Comparison of ENCODE assay signal across 8 cellular contexts in genomic region chr15:63157891-63158431, GRCh38. TPM values are rescaled to one million over a fixed set of nuclear protein-coding genes. Genes with fewer than 3 reads are reported as not detected.
DNase-seq lines count a peak whose midpoint lies in the region; ATAC-seq and TF ChIP-seq lines count a peak whose summit lies in the region.

No MANE protein-coding gene starts in this region.

- H3K4me2 ChIP-seq in Karpas-422 (ENCODE audit: low read depth, low read length, poor library complexity, severe bottlenecking) = peak overlapping the region; percentile 77

- no peaks in the 10 kb centered on the region for H3K9me3 ChIP-seq in Karpas-422 (ENCODE audit: low read length)

- CTCF ChIA-PET in activated CD8-positive, alpha-beta T cell treated with anti-CD3 and anti-CD28 coated beads for 36 hours (lab: Charles Lee) = interaction anchor here (0.9 to 1.1 kb wide), 3 partner anchors 34 to 120 kb away, joined by 3 to 5 read pairs (median 4); no protein-coding TSS in a partner anchor

- H3K36me3 Mint-ChIP-seq in activated CD8-positive, alpha-beta T cell treated with anti-CD3 and anti-CD28 coated beads for 36 hours (ENCODE audit: low read depth) = peaks cover 22% of the 10 kb centered on the region
- peaks cover 0 to 16% (median 0%) of the 10 kb centered on the region in 3 donors for H3K36me3 Mint-ChIP-seq in naive thymus-derived CD8-positive, alpha-beta T cell

- peak overlapping the region; percentile 91 for H3K9ac ChIP-seq in Karpas-422 (ENCODE audit: low read length)

- H3K27me3 ChIP-seq in Karpas-422 (ENCODE audit: low read length) = no peaks in the 10 kb centered on the region

- H3K4me3 ChIP-seq in Karpas-422 (ENCODE audit: low read length) (peak overlapping the region; percentile 98), fibroblast of pulmonary artery (replicated peaks; ENCODE audit: low read depth, low read length) (peak overlapping the region; percentile 94)

- ATAC-seq in GM21381 (IDR thresholded peaks at IDR 0.05; ENCODE audit: unreplicated experiment) = peak; percentile 8
- ATAC-seq in activated CD8-positive, alpha-beta T cell treated with anti-CD3 and anti-CD28 coated beads for 36 hours = peak; percentile 48
- peak; percentile 24 to 43 for ATAC-seq in naive thymus-derived CD8-positive, alpha-beta T cell

- no peak for TF ChIP-seq CTCF in activated CD8-positive, alpha-beta T cell treated with anti-CD3 and anti-CD28 coated beads for 36 hours (IDR thresholded peaks at IDR 0.05)
- peak; percentile 31 for TF ChIP-seq CTCF in fibroblast of pulmonary artery (IDR thresholded peaks at IDR 0.05; ENCODE audit: low read length, missing control alignments)

- POLR2A ChIA-PET in activated CD8-positive, alpha-beta T cell treated with anti-CD3 and anti-CD28 coated beads for 36 hours (lab: Charles Lee) = interaction anchor here (1.1 to 2.0 kb wide), 11 partner anchors 10 to 106 kb away, joined by 3 to 20 read pairs (median 4); no protein-coding TSS in a partner anchor
- POLR2A ChIA-PET in naive thymus-derived CD8-positive, alpha-beta T cell (lab: Charles Lee) = interaction anchor here (0.6 to 3.1 kb wide), 17 partner anchors 8 to 443 kb away, joined by 3 to 56 read pairs (median 3); partner anchors contain the start of genes APH1B, LACTB and RAB8B

- peaks cover 20% of the 10 kb centered on the region for H3K79me2 ChIP-seq in Karpas-422 (ENCODE audit: low read length)

- H3K4me1 Mint-ChIP-seq in activated CD8-positive, alpha-beta T cell treated with anti-CD3 and anti-CD28 coated beads for 36 hours (ENCODE audit: low read depth) = peaks cover 17% of the 10 kb centered on the region
- peaks cover 3 to 30% (median 20%) of the 10 kb centered on the region in 4 donors for H3K4me1 Mint-ChIP-seq in naive thymus-derived CD8-positive, alpha-beta T cell

- H3K4me3 Mint-ChIP-seq in activated CD8-positive, alpha-beta T cell treated with anti-CD3 and anti-CD28 coated beads for 36 hours = peak overlapping the region; percentile 98
- H3K4me3 Mint-ChIP-seq in naive thymus-derived CD8-positive, alpha-beta T cell = peak overlapping the region; percentile 76 to 100 (median 89)

- H2AFZ ChIP-seq in Karpas-422 (ENCODE audit: low read length) = peak overlapping the region; percentile 77

- H3K4me1 ChIP-seq in Karpas-422 (ENCODE audit: low read length) = peaks cover 17% of the 10 kb centered on the region

- no peaks in the 10 kb centered on the region for H4K20me1 ChIP-seq in Karpas-422 (ENCODE audit: insufficient read depth, low read depth, low read length)

- 0 out of 2 replicates have a peak, but pooled peaks cover 7% of the 10 kb centered on the region for H3K36me3 ChIP-seq in Karpas-422 (ENCODE audit: insufficient read depth, low read length)

- no peak overlapping the region for H3K27ac ChIP-seq in Karpas-422 (ENCODE audit: low read length)

- intact Hi-C loops in activated CD8-positive, alpha-beta T cell treated with anti-CD3 and anti-CD28 coated beads for 36 hours (cut with micrococcal nuclease) = loop anchor here (5.0 to 10.0 kb wide), 3 partner anchors 34 to 117 kb away; partner anchors contain the start of gene APH1B

- DNase-seq in DMS 273 (lab: John Stamatoyannopoulos, UW; ENCODE audit: unreplicated experiment) (peak; percentile 58), DMS 273 treated with DMSO at 0.1 percent for 48 hours (lab: John Stamatoyannopoulos, UW) (no peak), Karpas-422 (peak; percentile 71), fibroblast of pulmonary artery (ENCODE audit: low read depth) (peak; percentile 85)
- DNase-seq in activated CD8-positive, alpha-beta T cell treated with anti-CD3 and anti-CD28 coated beads for 36 hours = peak; percentile 54
- DNase-seq in naive thymus-derived CD8-positive, alpha-beta T cell = peak in 4 of 10 donors; percentile 11 to 39 (median 24)
- no peak for DNase-seq in stimulated activated naive CD4-positive, alpha-beta T cell treated with Interleukin-2 at 50 U/mL for 16 hours (lab: John Stamatoyannopoulos, UW)

- no peaks in the 10 kb centered on the region for H3K9me3 Mint-ChIP-seq in activated CD8-positive, alpha-beta T cell treated with anti-CD3 and anti-CD28 coated beads for 36 hours
- no peaks in the 10 kb centered on the region for H3K9me3 Mint-ChIP-seq in naive thymus-derived CD8-positive, alpha-beta T cell

- H3K27me3 Mint-ChIP-seq in activated CD8-positive, alpha-beta T cell treated with anti-CD3 and anti-CD28 coated beads for 36 hours = no peaks in the 10 kb centered on the region
- H3K27me3 Mint-ChIP-seq in naive thymus-derived CD8-positive, alpha-beta T cell = no peaks in the 10 kb centered on the region

- H3K9me2 ChIP-seq in Karpas-422 (replicated peaks; ENCODE audit: insufficient read depth, low read length) = no peaks in the 10 kb centered on the region

- H3K27ac Mint-ChIP-seq in activated CD8-positive, alpha-beta T cell treated with anti-CD3 and anti-CD28 coated beads for 36 hours = peak overlapping the region; percentile 92
- H3K27ac Mint-ChIP-seq in naive thymus-derived CD8-positive, alpha-beta T cell = peak overlapping the region; percentile 37 to 97 (median 92)

RNA-seq across cellular contexts. Expression of gene RPS27L, which starts 0.7 kb away (rescaled TPM):
- 36.3 and 72.8 TPM in 2 replicates for total RNA-seq in Karpas-422 (2014; rRNA removed; shearing (Covaris generic); ENCODE audit: low replicate concordance)
- total RNA-seq in activated CD8-positive, alpha-beta T cell treated with anti-CD3 and anti-CD28 coated beads for 36 hours = 100 to 1,000 TPM; 150 to 158 TPM
- total RNA-seq in naive thymus-derived CD8-positive, alpha-beta T cell = 100 to 1,000 TPM; 139 to 142 TPM
- polyA plus RNA-seq in naive thymus-derived CD8-positive, alpha-beta T cell = 100 to 1,000 TPM; 143 to 221 (median 206) TPM

RNA-seq across cellular contexts. Expression of gene RAB8B, which starts 31.4 kb away (rescaled TPM):
- total RNA-seq in Karpas-422 (2014; rRNA removed; shearing (Covaris generic); ENCODE audit: low replicate concordance) = 4.9 and 14.2 TPM in 2 replicates
- total RNA-seq in activated CD8-positive, alpha-beta T cell treated with anti-CD3 and anti-CD28 coated beads for 36 hours = 100 to 1,000 TPM; 252 to 261 TPM
- 10 to 100 TPM; 78.4 to 79.6 TPM for total RNA-seq in naive thymus-derived CD8-positive, alpha-beta T cell
- 10 to 100 TPM; 35.1 to 40.7 (median 35.3) TPM for polyA plus RNA-seq in naive thymus-derived CD8-positive, alpha-beta T cell

RNA-seq across cellular contexts. Expression of gene LACTB, which starts 36.3 kb away (rescaled TPM):
- 3.8 and 15.3 TPM in 2 replicates for total RNA-seq in Karpas-422 (2014; rRNA removed; shearing (Covaris generic); ENCODE audit: low replicate concordance)
- 10 to 100 TPM; 27.3 to 28.3 TPM for total RNA-seq in activated CD8-positive, alpha-beta T cell treated with anti-CD3 and anti-CD28 coated beads for 36 hours
- total RNA-seq in naive thymus-derived CD8-positive, alpha-beta T cell = 10 to 100 TPM; 11.9 to 13.4 TPM
- 10 to 100 TPM in 1 of 3 donors, 1 to 10 TPM in 2; 7.6 to 10.3 (median 9.3) TPM for polyA plus RNA-seq in naive thymus-derived CD8-positive, alpha-beta T cell

Comparison
In these comparisons a context has a peak if more than half of its experiments do, and no peak if none do; other contexts are left out.
1. DNase-seq: peak in DMS 273 (single experiment), Karpas-422 (single experiment), activated CD8-positive, alpha-beta T cell treated with anti-CD3 and anti-CD28 coated beads for 36 hours (single experiment) and fibroblast of pulmonary artery (single experiment); none in DMS 273 treated with DMSO at 0.1 percent for 48 hours (single experiment) and stimulated activated naive CD4-positive, alpha-beta T cell treated with Interleukin-2 at 50 U/mL for 16 hours (single experiment).
2. Peak in every context shown above with its lines, with median percentiles within 50 percentile points of each other: ATAC-seq.